7 cellular contexts compared by ENCODE assay signal in genomic region chr6:7073810-7074525, GRCh38. TPM values are rescaled to one million over a fixed set of nuclear protein-coding genes. Genes with fewer than 3 reads are reported as not detected.
A peak's percentile ranks its signal among the peaks of the same experiment; 100 is the strongest.
DNase-seq lines count a peak whose midpoint lies in the region; ATAC-seq lines count a peak whose summit lies in the region.

No MANE protein-coding gene starts in this region.

- ATAC-seq in GM19438 (IDR thresholded peaks at IDR 0.05; ENCODE audit: low read depth, unreplicated experiment): peak; percentile 98
- ATAC-seq in HG03196 (IDR thresholded peaks at IDR 0.05; ENCODE audit: unreplicated experiment): peak; percentile 95
- ATAC-seq in naive B cell (ENCODE audit: low read depth in 2 of 2): peak; percentile 100

- peak overlapping the region; percentile 84 to 95 (median 88) for H3K27ac Mint-ChIP-seq in naive B cell

- peak overlapping the region; percentile 5 to 86 (median 66) for H3K4me3 Mint-ChIP-seq in naive B cell

- H3K9me3 Mint-ChIP-seq in naive B cell: no peaks in the 10 kb centered on the region

- H3K4me1 Mint-ChIP-seq in naive B cell: peaks cover 9 to 21% (median 12%) of the 10 kb centered on the region in 3 donors

- no peaks in the 10 kb centered on the region for H3K36me3 Mint-ChIP-seq in naive B cell

- H3K27me3 Mint-ChIP-seq in naive B cell: no peaks in the 10 kb centered on the region

- DNase-seq in activated T-cell treated with anti-CD3 and anti-CD28 coated beads for 1 hour (ENCODE audit: low read depth) (peak; percentile 36), naive B cell (peak; percentile 70), amniotic stem cell (lab: John Stamatoyannopoulos, UW) (no peak), EL (no peak), NCI-H1417 treated with DMSO at 0.1 percent for 48 hours (lab: John Stamatoyannopoulos, UW) (no peak)

RNA-seq across cellular contexts. Expression of gene RREB1, which starts 33.8 kb away (rescaled TPM):
- polyA plus RNA-seq in naive B cell (ENCODE audit: low read depth in 6 of 6): 1 to 10 TPM; 1.5 to 9.9 (median 5.2) TPM

Comparison
In these comparisons a context has a peak if more than half of its experiments do, and no peak if none do; other contexts are left out.
1. DNase-seq: peak in activated T-cell treated with anti-CD3 and anti-CD28 coated beads for 1 hour (single experiment) and naive B cell (single experiment); none in amniotic stem cell (single experiment), EL (single experiment) and NCI-H1417 treated with DMSO at 0.1 percent for 48 hours (single experiment).
2. Peak in every context shown above with its lines, with median percentiles within 50 percentile points of each other: ATAC-seq.